ENCODE assay signal across 9 cellular contexts in genomic region chr10:85612378-85612775, GRCh38.
DNase-seq lines count a peak whose midpoint lies in the region; ATAC-seq and TF ChIP-seq lines count a peak whose summit lies in the region.
"Had no signal": no experiment of that assay in that cellular context is flagged by ENCODE, and none has a peak within 500 bp of the region (broad histone marks: within the 10 kb centered on the region; RNA-seq: fewer than 3 reads in every experiment).

No MANE protein-coding gene starts in this region.

- H3K27ac Mint-ChIP-seq in neural progenitor cell, result peak overlapping the region; percentile 57
- H3K27ac Mint-ChIP-seq: brain had no signal

- TF ChIP-seq POLR2A in transverse colon (IDR thresholded peaks at IDR 0.05) (no peak), thyroid gland (IDR thresholded peaks at IDR 0.05) (no peak)

- in situ Hi-C loops in transverse colon (cut with MboI; ENCODE audit: low pct_ligation_motif_present in 1 of 4, low pct_unique_long_range_greater_than_20kb in 1 of 4, low sequenced_read_pairs in 3 of 4), result no loop called here

- H3K36me3 ChIP-seq in neural progenitor cell (no peaks in the 10 kb centered on the region), transverse colon (no peaks in the 10 kb centered on the region), thyroid gland (no peaks in the 10 kb centered on the region)

- H3K9me3 ChIP-seq in neural progenitor cell (ENCODE audit: low read depth) (no peaks in the 10 kb centered on the region), transverse colon (no peaks in the 10 kb centered on the region), thyroid gland (no peaks in the 10 kb centered on the region)

- H3K4me1 ChIP-seq in neural progenitor cell, result no peaks in the 10 kb centered on the region
- no peaks in the 10 kb centered on the region for H3K4me1 ChIP-seq in transverse colon
- H3K4me1 ChIP-seq in thyroid gland, result peaks cover 0 to 9% of the 10 kb centered on the region in 2 donors

- H3K4me1 Mint-ChIP-seq in neural progenitor cell, result peaks cover 9% of the 10 kb centered on the region

- no peak overlapping the region for H3K27ac ChIP-seq in neural progenitor cell
- no peak overlapping the region for H3K27ac ChIP-seq in transverse colon
- H3K27ac ChIP-seq in thyroid gland, result no peak overlapping the region

- peaks cover 3% of the 10 kb centered on the region for H3K36me3 Mint-ChIP-seq in neural progenitor cell
- H3K36me3 Mint-ChIP-seq: brain had no signal

- ATAC-seq in HG02981 (IDR thresholded peaks at IDR 0.05; ENCODE audit: unreplicated experiment), result peak; percentile 73
- no peak for ATAC-seq in SK-N-SH treated with all-trans-retinoic acid at 6 μM for 48 hours

- no peak overlapping the region for H3K4me3 ChIP-seq in neural progenitor cell
- no peak overlapping the region for H3K4me3 ChIP-seq in transverse colon
- no peak overlapping the region for H3K4me3 ChIP-seq in thyroid gland (replicated peaks in 1 of 3)

- no peak overlapping the region for H3K4me3 Mint-ChIP-seq in neural progenitor cell
- H3K4me3 Mint-ChIP-seq: brain had no signal

- H3F3A ChIP-seq in neural progenitor cell (ENCODE audit: low read depth), result no peaks in the 10 kb centered on the region

- H4K20me1 ChIP-seq in neural progenitor cell (ENCODE audit: low read depth), result no peaks in the 10 kb centered on the region

- H2AFZ ChIP-seq in neural progenitor cell (replicated peaks), result no peak overlapping the region

- 66% methylated on average over 3 of the region's 3 CpGs; no CpG with 5 or more reads in 1 of the 2 donors for WGBS in transverse colon (ENCODE audit: low coverage in 1 of 2), 2 donors
- 81 to 86% methylated on average over 3 of the region's 3 CpGs for WGBS in thyroid gland, 2 donors

- H3K9me3 Mint-ChIP-seq in neural progenitor cell, result peaks cover 2% of the 10 kb centered on the region

- TF ChIP-seq EP300 in transverse colon (IDR thresholded peaks at IDR 0.05; ENCODE audit: low read depth), result no peak

- H3K4me2 ChIP-seq in neural progenitor cell, result no peak overlapping the region

- DNase-seq in GM19240 (ENCODE audit: insufficient read length, low spot score) (peak; percentile 8), T-helper 1 cell (peak in 3 of 5 donors; percentile 15 to 84 (median 26)), neural progenitor cell (ENCODE audit: low spot score) (no peak), transverse colon (no peak), globus pallidus (ENCODE audit: low spot score) (no peak), thyroid gland (no peak)

- TF ChIP-seq CTCF in neural progenitor cell (IDR thresholded peaks at IDR 0.05) (no peak), transverse colon (IDR thresholded peaks at IDR 0.05) (no peak), thyroid gland (IDR thresholded peaks at IDR 0.05) (no peak)

- H3K79me2 ChIP-seq in neural progenitor cell (ENCODE audit: low read depth), result no peaks in the 10 kb centered on the region

- intact Hi-C loops in transverse colon (cut with DNase I; ENCODE audit: low total_unique reads), result no loop called here
- intact Hi-C loops in thyroid gland (cut with DNase I), result no loop called here

- no peak overlapping the region for H3K9ac ChIP-seq in neural progenitor cell

- peaks cover 4% of the 10 kb centered on the region for H3K27me3 Mint-ChIP-seq in neural progenitor cell (ENCODE audit: insufficient read depth, low read depth)

- H3K27me3 ChIP-seq in neural progenitor cell (no peaks in the 10 kb centered on the region), transverse colon (no peaks in the 10 kb centered on the region), thyroid gland (no peaks in the 10 kb centered on the region)

TF ChIP-seq in SK-N-SH treated with all-trans-retinoic acid at 6 μM for 48 hours, 23 proteins besides CTCF, POLR2A, EP300 and RAD21:
- TF ChIP-seq SNAI2 (CRISPR knock-in tag; IDR thresholded peaks at IDR 0.05) (no peak), ZNF8 (CRISPR knock-in tag; IDR thresholded peaks at IDR 0.05) (no peak)

Comparison
In these comparisons a context has a peak if more than half of its experiments do, and no peak if none do; other contexts are left out.
1. DNase-seq: peak in GM19240 (single experiment) and T-helper 1 cell (3 of 5); none in neural progenitor cell (single experiment), transverse colon (single experiment), globus pallidus (single experiment) and thyroid gland (0 of 2).